1 cellular context compared by ENCODE assay signal in the genomic region with DNA sequence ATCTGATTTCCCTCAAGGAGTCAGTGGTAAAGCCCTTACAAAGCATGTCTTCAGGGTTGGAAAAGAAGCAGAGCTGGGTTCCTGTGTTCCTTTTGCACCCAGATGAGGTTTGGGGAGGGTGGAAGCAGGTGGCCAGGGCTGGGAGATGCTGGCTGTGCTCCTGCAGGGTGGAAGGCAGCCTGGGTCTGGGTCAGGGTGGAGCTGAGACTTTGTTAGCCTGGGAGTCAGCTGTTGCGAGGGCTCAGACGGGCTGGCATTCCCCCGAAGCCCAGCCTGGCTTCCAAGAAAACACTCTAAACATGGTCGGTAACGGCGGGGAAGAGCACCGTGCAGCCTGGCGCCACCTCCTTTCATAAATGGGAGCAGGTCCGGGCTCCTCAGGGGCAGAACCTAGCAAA.
TF ChIP-seq lines count a peak whose summit lies in the region.

No MANE protein-coding gene starts in this region.

TF ChIP-seq in IMR-90, 13 proteins besides CTCF, POLR2A, EP300 and RAD21:
- no peak for TF ChIP-seq NFE2L2 (IDR thresholded peaks at IDR 0.05; ENCODE audit: low read depth, low read length)
- TF ChIP-seq CEBPB (IDR thresholded peaks at IDR 0.05; ENCODE audit: low read depth, low read length) = no peak
- no peak for TF ChIP-seq RFX5 (IDR thresholded peaks at IDR 0.05; ENCODE audit: low read depth, low read length)
- TF ChIP-seq MAFK (IDR thresholded peaks at IDR 0.05; ENCODE audit: low read depth, low read length) = no peak
- TF ChIP-seq RCOR1 (IDR thresholded peaks at IDR 0.05; ENCODE audit: insufficient replicate concordance, low read length) = no peak
- no peak for TF ChIP-seq BHLHE40 (IDR thresholded peaks at IDR 0.05; ENCODE audit: low read depth, low read length)
- no peak for TF ChIP-seq SMC3 (IDR thresholded peaks at IDR 0.05; ENCODE audit: low read depth, low read length)
- no peak for TF ChIP-seq FOS (IDR thresholded peaks at IDR 0.05; ENCODE audit: low read depth, low read length)
